In the genomic region with DNA sequence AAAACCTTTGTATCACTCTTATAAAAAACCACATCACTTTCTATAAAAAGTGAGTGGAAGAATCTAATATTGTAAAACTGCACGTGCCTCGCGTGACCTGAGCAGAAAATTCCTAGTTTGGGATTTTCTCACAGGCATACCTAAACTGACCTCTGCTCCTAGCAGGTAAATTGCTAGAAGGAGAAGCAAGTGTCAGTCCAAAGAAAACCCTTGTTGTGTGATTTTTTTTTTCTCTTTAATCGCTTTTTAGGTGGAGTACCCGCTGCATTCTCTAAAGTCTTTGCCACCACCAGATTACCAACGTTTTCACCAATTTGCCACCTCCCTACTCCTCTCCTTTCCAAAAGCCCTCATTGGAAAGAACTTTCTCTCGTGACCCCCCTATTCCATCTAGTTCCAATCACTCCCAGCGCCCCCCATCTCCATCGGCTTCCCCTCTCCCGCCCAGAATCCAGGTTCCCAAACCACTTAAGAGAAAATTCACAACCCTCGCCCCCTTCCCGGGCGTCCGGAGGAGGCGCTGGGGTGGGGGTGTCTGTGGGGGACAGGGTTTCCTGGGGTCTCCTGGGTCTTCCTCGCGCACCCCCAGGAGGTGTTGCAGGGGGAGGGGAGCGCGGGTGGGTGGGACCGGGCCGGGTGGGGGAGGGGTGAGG, we compare ENCODE assay signal across 8 cellular contexts. TPM values are rescaled to one million over a fixed set of nuclear protein-coding genes. Genes with fewer than 3 reads are reported as not detected.
A peak's percentile ranks its signal among the peaks of the same experiment; 100 is the strongest.
DNase-seq lines count a peak whose midpoint lies in the region; ATAC-seq and TF ChIP-seq lines count a peak whose summit lies in the region.

No MANE protein-coding gene starts in this region.

- H3K9me3 ChIP-seq in cardiac muscle cell (ENCODE audit: low read depth): no peaks in the 10 kb centered on the region
- no peaks in the 10 kb centered on the region for H3K9me3 ChIP-seq in ascending aorta
- H3K9me3 ChIP-seq in upper lobe of right lung: no peaks in the 10 kb centered on the region

- WGBS in lower leg skin, 2 donors: 17 to 18% methylated on average over 19 to 21 of the region's 21 CpGs

- TF ChIP-seq CTCF in cardiac muscle cell (IDR thresholded peaks at IDR 0.05; ENCODE audit: low read depth, low read length) (no peak), ascending aorta (IDR thresholded peaks at IDR 0.05) (no peak), lower leg skin (IDR thresholded peaks at IDR 0.05) (no peak), upper lobe of right lung (IDR thresholded peaks at IDR 0.05) (no peak)

- peaks cover 31% of the 10 kb centered on the region for H3K4me1 ChIP-seq in cardiac muscle cell (ENCODE audit: low read depth)
- H3K4me1 ChIP-seq in ascending aorta: peaks cover 0 to 15% of the 10 kb centered on the region in 2 donors
- H3K4me1 ChIP-seq in upper lobe of right lung: peaks cover 33% of the 10 kb centered on the region

- no peak for DNase-seq in cardiac muscle cell (ENCODE audit: low read depth in 1 of 2, low spot score in 1 of 2)
- no peak for DNase-seq in left ventricle myocardium superior
- no peak for DNase-seq in ascending aorta (ENCODE audit: low spot score in 2 of 2)
- no peak for DNase-seq in lower leg skin (ENCODE audit: low spot score in 2 of 2)
- DNase-seq in upper lobe of right lung: no peak
- no peak for DNase-seq in HK-2 (ENCODE audit: unreplicated experiment)
- no peak for DNase-seq in stimulated activated CD4-positive, alpha-beta T cell treated with anti-CD3 and anti-CD28 coated beads, Interleukin-4, amount 100 ng/mL, for 1 hour
- DNase-seq in NCI-H2196 (lab: John Stamatoyannopoulos, UW; ENCODE audit: unreplicated experiment): no peak

- no peak for TF ChIP-seq POLR2A in lower leg skin (IDR thresholded peaks at IDR 0.05)

- H3K4me3 ChIP-seq in cardiac muscle cell: peak overlapping the region; percentile 98
- H3K4me3 ChIP-seq in ascending aorta: peak overlapping the region; percentile 78 to 84
- peak overlapping the region; percentile 79 for H3K4me3 ChIP-seq in lower leg skin (ENCODE audit: low read depth, poor library complexity, severe bottlenecking)
- H3K4me3 ChIP-seq in upper lobe of right lung: peak overlapping the region; percentile 87

- ATAC-seq in left ventricle myocardium superior: no peak
- no peak for ATAC-seq in upper lobe of right lung

- H3K27me3 ChIP-seq in cardiac muscle cell (no peaks in the 10 kb centered on the region), ascending aorta (no peaks in the 10 kb centered on the region), upper lobe of right lung (no peaks in the 10 kb centered on the region)

- intact Hi-C loops in left ventricle myocardium superior (cut with micrococcal nuclease): no loop called here
- intact Hi-C loops in ascending aorta (cut with DNase I): loop anchor here (5.0 kb wide), 1 partner anchor 603 kb away; the partner anchor contains the start of gene UBE2E2
- intact Hi-C loops in lower leg skin (cut with DNase I; ENCODE audit: low total_unique reads): no loop called here
- intact Hi-C loops in upper lobe of right lung (cut with DNase I): no loop called here

- H3K36me3 ChIP-seq in cardiac muscle cell (no peaks in the 10 kb centered on the region), ascending aorta (no peaks in the 10 kb centered on the region), upper lobe of right lung (no peaks in the 10 kb centered on the region)

- peak overlapping the region; percentile 95 for H3K27ac ChIP-seq in cardiac muscle cell
- peak overlapping the region; percentile 63 to 66 for H3K27ac ChIP-seq in ascending aorta
- H3K27ac ChIP-seq in upper lobe of right lung: peak overlapping the region; percentile 60

RNA-seq across cellular contexts. Expression of gene UBE2E1, which starts 0.4 kb away (rescaled TPM):
- total RNA-seq in cardiac muscle cell (198 and 202 TPM in 2 replicates), left ventricle myocardium superior (66.0 TPM), ascending aorta (74.6 TPM), lower leg skin (10 to 100 TPM; 32.6 to 62.5 (median 55.9) TPM), upper lobe of right lung (89.8 TPM)
- polyA plus RNA-seq in cardiac muscle cell: 26.8 and 33.5 TPM in 2 replicates
